40 cellular contexts compared by ENCODE assay signal in genomic region chr4:73439445-73439844, GRCh38. TPM values are rescaled to one million over a fixed set of nuclear protein-coding genes. Genes with fewer than 3 reads are reported as not detected.
"Had no signal": no experiment of that assay in that cellular context is flagged by ENCODE, and none has a peak within 500 bp of the region (broad histone marks: within the 10 kb centered on the region; RNA-seq: fewer than 3 reads in every experiment).

No MANE protein-coding gene starts in this region.

- H3K4me3 ChIP-seq: adrenal gland, ascending aorta, body of pancreas, breast epithelium, cardiac muscle cell had no signal

- H3K27ac ChIP-seq: adrenal gland, ascending aorta, body of pancreas, brain microvascular endothelial cell, breast epithelium, cardiac muscle cell had no signal

- H3K27me3 ChIP-seq: adrenal gland, ascending aorta, body of pancreas, brain microvascular endothelial cell, breast epithelium, cardiac muscle cell had no signal

- ATAC-seq: activated naive CD4-positive, alpha-beta T cell treated with anti-CD3 and anti-CD28 coated beads, Interleukin-2, amount 50 U/mL, for 72 hours; activated naive CD8-positive, alpha-beta T cell treated with anti-CD3 and anti-CD28 coated beads, Interleukin-2, amount 50 U/mL, for 24 hours; activated T-cell treated with anti-CD3 and anti-CD28 coated beads, Interleukin-2, amount 50 U/mL, for 4 hours; activated T-cell treated with anti-CD3 and anti-CD28 coated beads, Interleukin-2, amount 50 U/mL, for 72 hours; activated T-helper 17 cell treated with anti-CD3 and anti-CD28 coated beads, Interleukin-2, amount 50 U/mL, for 72 hours; body of pancreas had no signal

- DNase-seq: activated effector memory CD4-positive, alpha-beta T cell treated with anti-CD3 and anti-CD28 coated beads, Interleukin-2, amount 50 U/mL, for 16 hours; activated effector memory CD4-positive, alpha-beta T cell treated with Interleukin-2 at 50 U/mL for 16 hours; activated gamma-delta T cell; activated gamma-delta T cell treated with Interleukin-2 at 50 U/mL for 16 hours; activated naive CD4-positive, alpha-beta T cell; activated naive CD4-positive, alpha-beta T cell treated with anti-CD3 and anti-CD28 coated beads for 36 hours; activated naive CD4-positive, alpha-beta T cell treated with anti-CD3 and anti-CD28 coated beads, Interleukin-2, amount 10 ng/mL, durations not matched to agents 7 days and 5 days; activated naive CD4-positive, alpha-beta T cell treated with anti-CD3 and anti-CD28 coated beads, Interleukin-2, amount 50 U/mL, for 16 hours; activated naive CD4-positive, alpha-beta T cell treated with Interleukin-2 at 50 U/mL for 16 hours; activated naive CD8-positive, alpha-beta T cell treated with anti-CD3 and anti-CD28 coated beads for 36 hours; activated naive CD8-positive, alpha-beta T cell treated with anti-CD3 and anti-CD28 coated beads, Interleukin-2, amount 10 ng/mL, durations not matched to agents 7 days and 5 days; activated naive CD8-positive, alpha-beta T cell treated with anti-CD3 and anti-CD28 coated beads, Interleukin-2, amount 50 U/mL, for 24 hours; activated T-cell treated with anti-CD3 and anti-CD28 coated beads, Interleukin-2, amount 50 U/mL, for 1 hour; activated T-cell treated with anti-CD3 and anti-CD28 coated beads, Interleukin-2, amount 50 U/mL, for 24 hours; activated T-cell treated with anti-CD3 and anti-CD28 coated beads, Interleukin-2, amount 50 U/mL, for 4 hours; activated T-cell treated with anti-CD3 and anti-CD28 coated beads, Interleukin-2, amount 50 U/mL, for 48 hours; activated T-cell treated with anti-CD3 and anti-CD28 coated beads, Interleukin-2, amount 50 U/mL, for 72 hours; adrenal gland; amniotic stem cell; amygdala; anterior cingulate cortex; aorta; body of pancreas; brain microvascular endothelial cell; caudate nucleus; central memory CD4-positive, alpha-beta T cell; cerebellar nuclear complex had no signal

- FAIRE-seq: astrocyte, bronchial epithelial cell had no signal

- H3K4me1 ChIP-seq: adrenal gland, ascending aorta, breast epithelium had no signal

- H3K36me3 ChIP-seq: adrenal gland, ascending aorta, brain microvascular endothelial cell, breast epithelium, cardiac muscle cell had no signal

- H3K9me3 ChIP-seq: adrenal gland, ascending aorta, body of pancreas, breast epithelium had no signal

RNA-seq across cellular contexts. Expression of gene AFP, which starts 3.4 kb away (rescaled TPM):
- total RNA-seq: activated naive CD4-positive, alpha-beta T cell treated with anti-CD3 and anti-CD28 coated beads for 36 hours; activated naive CD4-positive, alpha-beta T cell treated with anti-CD3 and anti-CD28 coated beads, Interleukin-2, amount 50 U/mL, for 72 hours; activated naive CD8-positive, alpha-beta T cell treated with anti-CD3 and anti-CD28 coated beads for 36 hours; activated naive CD8-positive, alpha-beta T cell treated with anti-CD3 and anti-CD28 coated beads, Interleukin-2, amount 10 ng/mL, durations not matched to agents 7 days and 5 days; activated T-cell treated with anti-CD3 and anti-CD28 coated beads, Interleukin-2, amount 50 U/mL, for 72 hours; activated T-helper 1 cell treated with anti-CD3 and anti-CD28 coated beads, Interleukin-12 subunit alpha, Interleukin-12 subunit beta, Interleukin-2, Interleukin-4 antibody, amounts not matched to agents 30 ng/mL and 10 ng/mL and 1 ng/mL, durations not matched to agents 14 hours and 24 hours and 36 hours; activated T-helper 17 cell treated with anti-CD3 and anti-CD28 coated beads, Interleukin-2, amount 50 U/mL, for 72 hours; activated T-helper 2 cell treated with anti-CD3 and anti-CD28 coated beads, Interferon-gamma antibody, Interleukin-2, Interleukin-4, amounts not matched to agents 10 μg/mL and 5 μg/mL and 100 μg/mL, durations not matched to agents 14 hours and 24 hours and 36 hours; ascending aorta; body of pancreas; bronchial epithelial cell; cardiac septum; chondrocyte had no signal
- polyA plus RNA-seq: adipose tissue, aorta had no signal

RNA-seq across cellular contexts. Expression of gene ALB, which starts 35.4 kb away (rescaled TPM):
- total RNA-seq: activated naive CD4-positive, alpha-beta T cell treated with anti-CD3 and anti-CD28 coated beads for 36 hours; activated naive CD4-positive, alpha-beta T cell treated with anti-CD3 and anti-CD28 coated beads, Interleukin-2, amount 50 U/mL, for 72 hours; activated naive CD8-positive, alpha-beta T cell treated with anti-CD3 and anti-CD28 coated beads for 36 hours; activated naive CD8-positive, alpha-beta T cell treated with anti-CD3 and anti-CD28 coated beads, Interleukin-2, amount 10 ng/mL, durations not matched to agents 7 days and 5 days; activated T-helper 1 cell treated with anti-CD3 and anti-CD28 coated beads, Interleukin-12 subunit alpha, Interleukin-12 subunit beta, Interleukin-2, Interleukin-4 antibody, amounts not matched to agents 30 ng/mL and 10 ng/mL and 1 ng/mL, durations not matched to agents 14 hours and 24 hours and 36 hours; activated T-helper 17 cell treated with anti-CD3 and anti-CD28 coated beads, Interleukin-2, amount 50 U/mL, for 72 hours; activated T-helper 2 cell treated with anti-CD3 and anti-CD28 coated beads, Interferon-gamma antibody, Interleukin-2, Interleukin-4, amounts not matched to agents 10 μg/mL and 5 μg/mL and 100 μg/mL, durations not matched to agents 14 hours and 24 hours and 36 hours; astrocyte; bronchial epithelial cell; cardiac septum; chondrocyte had no signal

RNA-seq across cellular contexts. Expression of gene AFM, which starts 42.1 kb away (rescaled TPM):
- total RNA-seq: activated naive CD4-positive, alpha-beta T cell treated with anti-CD3 and anti-CD28 coated beads for 36 hours; activated naive CD4-positive, alpha-beta T cell treated with anti-CD3 and anti-CD28 coated beads, Interleukin-2, amount 50 U/mL, for 72 hours; activated naive CD8-positive, alpha-beta T cell treated with anti-CD3 and anti-CD28 coated beads for 36 hours; activated naive CD8-positive, alpha-beta T cell treated with anti-CD3 and anti-CD28 coated beads, Interleukin-2, amount 10 ng/mL, durations not matched to agents 7 days and 5 days; activated T-cell treated with anti-CD3 and anti-CD28 coated beads, Interleukin-2, amount 50 U/mL, for 4 hours; activated T-cell treated with anti-CD3 and anti-CD28 coated beads, Interleukin-2, amount 50 U/mL, for 72 hours; activated T-helper 1 cell treated with anti-CD3 and anti-CD28 coated beads, Interleukin-12 subunit alpha, Interleukin-12 subunit beta, Interleukin-2, Interleukin-4 antibody, amounts not matched to agents 30 ng/mL and 10 ng/mL and 1 ng/mL, durations not matched to agents 14 hours and 24 hours and 36 hours; activated T-helper 17 cell treated with anti-CD3 and anti-CD28 coated beads, Interleukin-2, amount 50 U/mL, for 72 hours; activated T-helper 2 cell treated with anti-CD3 and anti-CD28 coated beads, Interferon-gamma antibody, Interleukin-2, Interleukin-4, amounts not matched to agents 10 μg/mL and 5 μg/mL and 100 μg/mL, durations not matched to agents 14 hours and 24 hours and 36 hours; adrenal gland; aorta; ascending aorta; astrocyte; breast epithelium; bronchial epithelial cell; cardiac muscle cell; cardiac septum; cerebellum; chondrocyte had no signal
- polyA plus RNA-seq: adipose tissue, adrenal gland, aorta had no signal
